In the genomic region with DNA sequence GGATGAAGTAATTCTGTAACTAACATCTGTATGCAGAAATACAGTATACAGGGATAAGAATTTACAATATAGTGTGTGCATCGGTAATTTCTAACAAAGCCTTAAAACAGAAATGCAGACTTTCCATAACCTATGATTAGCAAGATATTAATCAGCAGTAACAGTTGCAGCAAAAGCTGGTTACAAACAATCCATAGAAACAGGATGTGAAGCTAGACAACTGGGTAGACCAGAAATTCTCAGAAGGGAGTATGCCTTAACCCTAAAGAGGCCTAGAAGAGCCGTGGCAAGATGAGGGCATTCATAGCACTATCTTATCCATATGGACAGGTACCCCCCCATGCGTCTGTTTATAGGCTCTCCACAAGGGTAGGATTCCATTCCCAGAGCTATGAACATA, we compare ENCODE assay signal across 9 cellular contexts. TPM values are rescaled to one million over a fixed set of nuclear protein-coding genes. Genes with fewer than 3 reads are reported as not detected.
"Had no signal": no experiment of that assay in that cellular context is flagged by ENCODE, and none has a peak within 500 bp of the region (broad histone marks: within the 10 kb centered on the region; RNA-seq: fewer than 3 reads in every experiment).

No MANE protein-coding gene starts in this region.

RNA-seq across cellular contexts. Expression of gene ANKRD30B, which starts 48.9 kb away (rescaled TPM):
- total RNA-seq: suprapubic skin, temporal lobe, thoracic aorta, upper lobe of left lung, upper lobe of right lung, ureter, urinary bladder, uterus, vagina had no signal
- polyA plus RNA-seq: urinary bladder had no signal
